1 cellular context compared by ENCODE assay signal in genomic region chr10:126387931-126388911, GRCh38.
TF ChIP-seq lines count a peak whose summit lies in the region.

Gene ADAM12 (minus strand): TSS chr10:126388477. CDS start chr10:126388145, 332 bp downstream.

TF ChIP-seq in HepG2, 621 proteins besides CTCF, POLR2A, EP300 and RAD21 (continued from another document):
- TF ChIP-seq PLSCR1 (CRISPR knock-in tag; IDR thresholded peaks at IDR 0.05; ENCODE audit: borderline replicate concordance) (no peak), PCBP1 (IDR thresholded peaks at IDR 0.05; ENCODE audit: borderline replicate concordance, low read depth, low read length) (no peak), GABPA (IDR thresholded peaks at IDR 0.05; ENCODE audit: low read depth, low read length) (no peak), GABPA (CRISPR knock-in tag; IDR thresholded peaks at IDR 0.05; ENCODE audit: low read depth) (no peak), SALL1 (CRISPR knock-in tag; IDR thresholded peaks at IDR 0.05) (no peak), ARNTL (CRISPR knock-in tag; IDR thresholded peaks at IDR 0.05) (no peak), ZBTB25 (CRISPR knock-in tag; IDR thresholded peaks at IDR 0.05) (no peak), ZNF577 (CRISPR knock-in tag; IDR thresholded peaks at IDR 0.05; ENCODE audit: borderline replicate concordance, low read depth) (no peak), KLF6 (CRISPR knock-in tag; IDR thresholded peaks at IDR 0.05) (no peak)
TF ChIP-seq in HepG2: peak in this region for 0.
